In genomic region chr5:142861011-142861410, GRCh38 we compare ENCODE assay signal across 25 cellular contexts.
DNase-seq lines count a peak whose midpoint lies in the region; ATAC-seq and TF ChIP-seq lines count a peak whose summit lies in the region.
"Had no signal": no experiment of that assay in that cellular context is flagged by ENCODE, and none has a peak within 500 bp of the region (broad histone marks: within the 10 kb centered on the region; RNA-seq: fewer than 3 reads in every experiment).

No MANE protein-coding gene starts in this region.

- TF ChIP-seq POLR2A in esophagus squamous epithelium (IDR thresholded peaks at IDR 0.05) (no peak), ovary (IDR thresholded peaks at IDR 0.05) (no peak)

- POLR2A ChIA-PET in RWPE1 (lab: Yijun Ruan, JAX; ENCODE audit: low non-redundant PET): no interaction called here

- H3K4me1 Mint-ChIP-seq in CD14-positive monocyte (peaks cover 77% of the 10 kb centered on the region), progenitor cell of endocrine pancreas (ENCODE audit: low read depth) (peaks cover 40% of the 10 kb centered on the region)
- peaks cover 12% of the 10 kb centered on the region for H3K4me1 Mint-ChIP-seq in stimulated activated memory B cell treated with anti-CD40 and anti-IgM and Interleukin-4, amounts not matched to agents 10 μg/mL and 1 μg/mL and 100 μg/mL, for 72 hours

- no peaks in the 10 kb centered on the region for H3K9me3 ChIP-seq in esophagus squamous epithelium
- no peaks in the 10 kb centered on the region for H3K9me3 ChIP-seq in ovary
- H3K9me3 ChIP-seq: gastrocnemius medialis, sigmoid colon, thoracic aorta had no signal

- peaks cover 0 to 1% (median 0%) of the 10 kb centered on the region in 3 donors for H3K27me3 Mint-ChIP-seq in CD14-positive monocyte (ENCODE audit: low read depth in 3 of 3)
- H3K27me3 Mint-ChIP-seq in progenitor cell of endocrine pancreas: no peaks in the 10 kb centered on the region
- H3K27me3 Mint-ChIP-seq in stimulated activated memory B cell treated with anti-CD40 and anti-IgM and Interleukin-4, amounts not matched to agents 10 μg/mL and 1 μg/mL and 100 μg/mL, for 72 hours: no peaks in the 10 kb centered on the region
- H3K27me3 Mint-ChIP-seq: stimulated activated naive B cell treated with anti-CD40 and anti-IgM and Interleukin-4, amounts not matched to agents 10 μg/mL and 1 μg/mL and 100 μg/mL, for 72 hours had no signal

- H3K27ac ChIP-seq in RWPE1: no peak overlapping the region
- H3K27ac ChIP-seq in esophagus squamous epithelium: peak overlapping the region; percentile 36 to 58 (median 54)
- no peak overlapping the region for H3K27ac ChIP-seq in ovary
- H3K27ac ChIP-seq: epithelial cell of prostate, gastrocnemius medialis, thoracic aorta had no signal

- H3K4me3 Mint-ChIP-seq in CD14-positive monocyte: no peak overlapping the region
- no peak overlapping the region for H3K4me3 Mint-ChIP-seq in progenitor cell of endocrine pancreas (ENCODE audit: low read depth)
- no peak overlapping the region for H3K4me3 Mint-ChIP-seq in stimulated activated memory B cell treated with anti-CD40 and anti-IgM and Interleukin-4, amounts not matched to agents 10 μg/mL and 1 μg/mL and 100 μg/mL, for 72 hours
- H3K4me3 Mint-ChIP-seq: brain; CD8-positive, alpha-beta T cell; GM23338; stimulated activated naive B cell treated with anti-CD40 and anti-IgM and Interleukin-4, amounts not matched to agents 10 μg/mL and 1 μg/mL and 100 μg/mL, for 72 hours; T-helper 1 cell treated with Interleukin-12 subunit alpha and Interleukin-12 subunit beta and Interleukin-4 antibody, amounts not matched to agents 30 μg/mL and 1 μg/mL, for 36 hours had no signal

- H3K36me3 ChIP-seq in esophagus squamous epithelium (no peaks in the 10 kb centered on the region), ovary (no peaks in the 10 kb centered on the region)
- H3K36me3 ChIP-seq: gastrocnemius medialis, sigmoid colon, thoracic aorta had no signal

- WGBS in esophagus squamous epithelium, 2 donors: 26 to 46% methylated on average over 5 to 7 of the region's 7 CpGs
- 77 to 87% (median 86%) methylated on average over 7 of the region's 7 CpGs for WGBS in ovary, 3 donors

- no peak for TF ChIP-seq EP300 in ovary (IDR thresholded peaks at IDR 0.05)

- H3K4me1 ChIP-seq in esophagus squamous epithelium (peaks cover 5 to 89% (median 51%) of the 10 kb centered on the region in 3 donors), ovary (ENCODE audit: insufficient read depth) (no peaks in the 10 kb centered on the region)

- intact Hi-C loops in CD14-positive monocyte (cut with micrococcal nuclease) (no loop called here), esophagus squamous epithelium (cut with DNase I) (no loop called here), ovary (cut with DNase I) (no loop called here)

- CTCF ChIA-PET in RWPE1 (lab: Yijun Ruan, JAX): interaction anchor here (0.6 to 0.7 kb wide), 2 partner anchors 50 to 363 kb away, joined by 3 to 4 read pairs; no protein-coding TSS in a partner anchor

- no peak for TF ChIP-seq CTCF in CD14-positive monocyte (IDR thresholded peaks at IDR 0.05)
- TF ChIP-seq CTCF in RWPE1 (conservative IDR thresholded peaks at IDR 0.05; ENCODE audit: low read depth): no peak
- no peak for TF ChIP-seq CTCF in esophagus squamous epithelium (IDR thresholded peaks at IDR 0.05)
- TF ChIP-seq CTCF in progenitor cell of endocrine pancreas (IDR thresholded peaks at IDR 0.05; ENCODE audit: unreplicated experiment): no peak
- TF ChIP-seq CTCF in ovary (IDR thresholded peaks at IDR 0.05): no peak

- H3K27me3 ChIP-seq in esophagus squamous epithelium: no peaks in the 10 kb centered on the region
- no peaks in the 10 kb centered on the region for H3K27me3 ChIP-seq in ovary
- H3K27me3 ChIP-seq: gastrocnemius medialis, sigmoid colon had no signal

- H3K36me3 Mint-ChIP-seq in CD14-positive monocyte: peaks cover 7 to 28% of the 10 kb centered on the region in 2 donors
- H3K36me3 Mint-ChIP-seq in progenitor cell of endocrine pancreas (ENCODE audit: insufficient read depth): no peaks in the 10 kb centered on the region
- no peaks in the 10 kb centered on the region for H3K36me3 Mint-ChIP-seq in stimulated activated memory B cell treated with anti-CD40 and anti-IgM and Interleukin-4, amounts not matched to agents 10 μg/mL and 1 μg/mL and 100 μg/mL, for 72 hours
- H3K36me3 Mint-ChIP-seq: brain; CD8-positive, alpha-beta T cell had no signal

- DNase-seq in CD14-positive monocyte (ENCODE audit: low spot score) (no peak), RWPE1 (ENCODE audit: low spot score) (peak; percentile 29), esophagus squamous epithelium (lab: John Stamatoyannopoulos, UW) (no peak), progenitor cell of endocrine pancreas (ENCODE audit: low spot score, unreplicated experiment) (no peak), NCI-H69 (lab: John Stamatoyannopoulos, UW) (no peak), NCI-H446 treated with DMSO at 0.1 percent for 48 hours (lab: John Stamatoyannopoulos, UW) (no peak), ovary (no peak)
- DNase-seq: activated CD4-positive, alpha-beta T cell treated with anti-CD3 and anti-CD28 coated beads, Interleukin-2, amount 50 U/mL, for 1 hour; activated CD8-positive, alpha-beta memory T cell treated with anti-CD3 and anti-CD28 coated beads, Interleukin-2, amount 50 U/mL, for 4 hours; activated effector memory CD4-positive, alpha-beta T cell treated with Interleukin-2 at 50 U/mL for 16 hours; CD8-positive, alpha-beta T cell; cortex of kidney; DMS53; gastrocnemius medialis; left cardiac atrium; occipital lobe; sigmoid colon; stimulated activated naive B cell treated with anti-CD40 and anti-IgM and Interleukin-4, amounts not matched to agents 10 μg/mL and 1 μg/mL and 100 μg/mL, for 72 hours had no signal

- peak overlapping the region in 4 of 7 donors; percentile 1 to 68 (median 23) for H3K27ac Mint-ChIP-seq in CD14-positive monocyte
- H3K27ac Mint-ChIP-seq in progenitor cell of endocrine pancreas: peak overlapping the region; percentile 50
- no peak overlapping the region for H3K27ac Mint-ChIP-seq in stimulated activated memory B cell treated with anti-CD40 and anti-IgM and Interleukin-4, amounts not matched to agents 10 μg/mL and 1 μg/mL and 100 μg/mL, for 72 hours
- H3K27ac Mint-ChIP-seq: stimulated activated naive B cell treated with anti-CD40 and anti-IgM and Interleukin-4, amounts not matched to agents 10 μg/mL and 1 μg/mL and 100 μg/mL, for 72 hours; T-helper 1 cell treated with Interleukin-12 subunit alpha and Interleukin-12 subunit beta and Interleukin-4 antibody, amounts not matched to agents 30 μg/mL and 1 μg/mL, for 36 hours had no signal

- H3K4me3 ChIP-seq in esophagus squamous epithelium: no peak overlapping the region
- H3K4me3 ChIP-seq in ovary: no peak overlapping the region
- H3K4me3 ChIP-seq: gastrocnemius medialis, GM23338, K562, sigmoid colon, thoracic aorta had no signal

- H3K9me3 Mint-ChIP-seq in CD14-positive monocyte (no peaks in the 10 kb centered on the region), progenitor cell of endocrine pancreas (ENCODE audit: low read depth) (no peaks in the 10 kb centered on the region)
- H3K9me3 Mint-ChIP-seq in stimulated activated memory B cell treated with anti-CD40 and anti-IgM and Interleukin-4, amounts not matched to agents 10 μg/mL and 1 μg/mL and 100 μg/mL, for 72 hours: no peaks in the 10 kb centered on the region
- H3K9me3 Mint-ChIP-seq: brain; CD8-positive, alpha-beta T cell; GM23338; stimulated activated naive B cell treated with anti-CD40 and anti-IgM and Interleukin-4, amounts not matched to agents 10 μg/mL and 1 μg/mL and 100 μg/mL, for 72 hours; T-helper 1 cell treated with Interleukin-12 subunit alpha and Interleukin-12 subunit beta and Interleukin-4 antibody, amounts not matched to agents 30 μg/mL and 1 μg/mL, for 36 hours had no signal

- no peak for ATAC-seq in stimulated activated memory B cell treated with anti-CD40 and anti-IgM and Interleukin-4, amounts not matched to agents 10 μg/mL and 1 μg/mL and 100 μg/mL, for 72 hours
- ATAC-seq: CD8-positive, alpha-beta T cell; gastrocnemius medialis; GM23338; K562; stimulated activated naive B cell treated with anti-CD40 and anti-IgM and Interleukin-4, amounts not matched to agents 10 μg/mL and 1 μg/mL and 100 μg/mL, for 72 hours had no signal

Comparison
In these comparisons a context has a peak if more than half of its experiments do, and no peak if none do; other contexts are left out.
1. H3K27ac ChIP-seq: peak in esophagus squamous epithelium (4 of 4); none in RWPE1 (single experiment) and ovary (0 of 2).